ENCODE assay signal across 4 cellular contexts in genomic region chrX:34335376-34335775, GRCh38.
DNase-seq lines count a peak whose midpoint lies in the region; ATAC-seq, FAIRE-seq and TF ChIP-seq lines count a peak whose summit lies in the region.
"Not testable (repeated sequence)": the region's sequence is repeated elsewhere in the genome, so short reads cannot be mapped to it uniquely, and the experiment has no call there.

No MANE protein-coding gene starts in this region.

- not testable (repeated sequence) for H3K36me3 Mint-ChIP-seq in astrocyte (ENCODE audit: low read depth, unreplicated experiment)

- H3K27me3 Mint-ChIP-seq in astrocyte (ENCODE audit: low read depth, unreplicated experiment), result not testable (repeated sequence)

- H3K9me3 ChIP-seq in astrocyte (ENCODE audit: insufficient read depth, low read depth, low read length); liver (ENCODE audit: control insufficient read depth in 4 of 4, low read length in 3 of 4); right lobe of liver: not testable (repeated sequence)

- not testable (repeated sequence) for TF ChIP-seq POLR2A in right lobe of liver (IDR thresholded peaks at IDR 0.05)

- intact Hi-C loops in right lobe of liver (cut with DNase I), result not testable (repeated sequence)

- not testable (repeated sequence) for H2AFZ ChIP-seq in astrocyte (ENCODE audit: low read depth, low read length)

- not testable (repeated sequence) for H3K4me1 ChIP-seq in astrocyte (ENCODE audit: insufficient read depth, low read length); liver (ENCODE audit: control insufficient read depth in 4 of 4, insufficient read depth in 4 of 4, low read length in 3 of 4); right lobe of liver

- H3K36me3 ChIP-seq in astrocyte (ENCODE audit: insufficient read depth, low read length); liver (ENCODE audit: control insufficient read depth in 4 of 4, insufficient read depth in 3 of 4, low read depth in 1 of 4, low read length in 3 of 4); right lobe of liver: not testable (repeated sequence)

- peak; percentile 68 for ATAC-seq in left lobe of liver
- peak; percentile 54 to 76 (median 64) for ATAC-seq in right lobe of liver

- TF ChIP-seq RAD21 in liver (IDR thresholded peaks at IDR 0.05), result not testable (repeated sequence)

- TF ChIP-seq CTCF in astrocyte (IDR thresholded peaks at IDR 0.05; ENCODE audit: insufficient read depth, low read depth, low read length); liver (IDR thresholded peaks at IDR 0.05; ENCODE audit: low read depth, low read length, missing input control); right lobe of liver (IDR thresholded peaks at IDR 0.05): not testable (repeated sequence)

- WGBS in liver, result 32% methylated on average over 2 of the region's 2 CpGs
- WGBS in right lobe of liver (ENCODE audit: insufficient coverage, low coverage, low lambda C conversion rate, missing lambda C conversion rate), result 9% methylated on average over 2 of the region's 2 CpGs

- H3K4me3 ChIP-seq in astrocyte (ENCODE audit: insufficient read depth, low read depth, low read length); liver (ENCODE audit: low read depth in 1 of 3, low read length in 3 of 3); right lobe of liver: not testable (repeated sequence)

- peak; percentile 80 for FAIRE-seq in astrocyte (lab: Jason Lieb, UNC)

- H3K4me2 ChIP-seq in astrocyte (ENCODE audit: low read length), result not testable (repeated sequence)

- H3K4me1 Mint-ChIP-seq in astrocyte (ENCODE audit: low read depth, unreplicated experiment), result not testable (repeated sequence)

- H3K79me2 ChIP-seq in astrocyte (ENCODE audit: insufficient read depth, low read length), result not testable (repeated sequence)

- H3K9me3 Mint-ChIP-seq in astrocyte (ENCODE audit: unreplicated experiment), result not testable (repeated sequence)

- H4K20me1 ChIP-seq in astrocyte (ENCODE audit: insufficient read depth, low read length), result not testable (repeated sequence)

- DNase-seq in astrocyte (ENCODE audit: low read depth); left lobe of liver (ENCODE audit: low spot score); right lobe of liver: not testable (repeated sequence)

- not testable (repeated sequence) for H3K27me3 ChIP-seq in astrocyte (ENCODE audit: insufficient read depth, low read length); liver (ENCODE audit: control insufficient read depth in 4 of 4, insufficient read depth in 4 of 4, low read length in 3 of 4); right lobe of liver

- not testable (repeated sequence) for H3K4me3 Mint-ChIP-seq in astrocyte (ENCODE audit: unreplicated experiment)

- not testable (repeated sequence) for H3K9ac ChIP-seq in astrocyte (ENCODE audit: low read length); liver (ENCODE audit: low read depth in 1 of 2, low read length in 2 of 2)

- H3K27ac ChIP-seq in astrocyte (ENCODE audit: low read depth, low read length); right lobe of liver: not testable (repeated sequence)
- H3K27ac ChIP-seq in liver (ENCODE audit: low read depth in 1 of 2, low read length in 2 of 2), result peak overlapping the region in 1 of 2 donors; percentile 18

- H3K27ac Mint-ChIP-seq in astrocyte (ENCODE audit: unreplicated experiment), result not testable (repeated sequence)

TF ChIP-seq in liver, 16 proteins besides CTCF, POLR2A, EP300 and RAD21:
- TF ChIP-seq SP1 (IDR thresholded peaks at IDR 0.05), result peak; percentile 74
- TF ChIP-seq HNF4A (conservative IDR thresholded peaks at IDR 0.05), result peak; percentile 94 to 97
- peak in 1 of 2 donors; percentile 52 for TF ChIP-seq RXRA (IDR thresholded peaks at IDR 0.05)
- TF ChIP-seq HNF4G (IDR thresholded peaks at IDR 0.05), result peak; percentile 83
